ENCODE assay signal across 8 cellular contexts in the genomic region with DNA sequence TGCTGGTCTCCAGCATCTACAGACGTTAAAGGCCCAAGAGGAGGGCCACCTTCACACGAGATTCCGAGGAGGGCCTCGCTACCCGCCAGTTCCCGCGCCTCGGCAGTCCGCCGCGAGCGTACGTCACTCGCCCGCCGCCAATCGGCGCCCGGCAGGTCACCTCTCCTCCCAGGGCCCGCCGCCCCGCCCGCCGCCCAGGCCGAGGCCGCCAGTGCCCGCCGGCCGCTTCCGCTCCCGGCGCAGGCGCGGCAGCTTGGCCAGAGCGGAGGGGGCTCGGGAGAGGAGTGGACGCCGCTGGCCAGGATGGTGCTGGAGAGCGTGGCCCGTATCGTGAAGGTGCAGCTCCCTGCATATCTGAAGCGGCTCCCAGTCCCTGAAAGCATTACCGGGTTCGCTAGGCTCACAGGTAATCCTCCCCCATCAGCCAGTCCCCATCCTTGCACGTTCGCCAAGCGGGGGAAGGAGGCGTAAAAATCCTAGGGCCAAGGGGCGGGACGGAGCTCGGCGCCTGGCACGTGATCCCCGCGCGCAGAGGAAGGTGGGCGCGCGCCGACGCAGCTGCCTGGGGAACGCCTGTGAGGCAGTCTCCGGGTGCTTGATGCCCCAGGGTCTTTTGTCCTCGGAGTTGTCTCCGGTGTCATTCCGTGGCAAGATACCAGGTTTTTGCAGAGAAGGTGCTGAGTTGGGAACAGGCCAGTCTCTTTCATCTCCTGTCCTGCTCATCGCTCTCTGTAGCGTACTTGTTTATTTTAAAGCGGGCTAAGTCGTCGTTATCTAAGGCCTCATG. TPM values are rescaled to one million over a fixed set of nuclear protein-coding genes. Genes with fewer than 3 reads are reported as not detected.
DNase-seq lines count a peak whose midpoint lies in the region; ATAC-seq and TF ChIP-seq lines count a peak whose summit lies in the region.

A gene with protein sequence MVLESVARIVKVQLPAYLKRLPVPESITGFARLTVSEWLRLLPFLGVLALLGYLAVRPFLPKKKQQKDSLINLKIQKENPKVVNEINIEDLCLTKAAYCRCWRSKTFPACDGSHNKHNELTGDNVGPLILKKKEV (plus strand): TSS at position 211 of the 787 bp plus-strand sequence. CDS start 93 bp downstream, at position 304.

- H4K20me1 ChIP-seq in SK-N-SH (ENCODE audit: insufficient read depth), result no peaks in the 10 kb centered on the region

- POLR2A ChIA-PET in GM10248 (lab: Yijun Ruan, JAX) (interaction anchor here (0.9 to 2.6 kb wide), 4 partner anchors 13 to 45 kb away, joined by 3 to 49 read pairs (median 8); a partner anchor contains a TSS), SK-N-SH (lab: Yijun Ruan, JAX) (interaction anchor here (0.6 to 2.9 kb wide), 9 partner anchors 11 to 325 kb away, joined by 3 to 85 read pairs (median 3); a partner anchor contains a TSS)

- no peaks in the 10 kb centered on the region for H3K27me3 ChIP-seq in SK-N-SH (ENCODE audit: insufficient read depth)

- H3K9me3 ChIP-seq in SK-N-SH, result no peaks in the 10 kb centered on the region

- TF ChIP-seq RAD21 in SK-N-SH (IDR thresholded peaks at IDR 0.05; ENCODE audit: low read length), result no peak

- ATAC-seq in HG02610 (IDR thresholded peaks at IDR 0.05; ENCODE audit: unreplicated experiment), result peak; percentile 91

- peaks cover 0 to 12% of the 10 kb centered on the region in 2 experiments for H3K36me3 ChIP-seq in SK-N-SH (replicated peaks in 1 of 2; ENCODE audit: control insufficient read depth in 1 of 2, insufficient read depth in 2 of 2, low read length in 1 of 2)

- TF ChIP-seq CTCF in GM10248 (IDR thresholded peaks at IDR 0.05; ENCODE audit: control extremely low read depth, extremely low read depth, low read depth, missing control alignments) (no peak), SK-N-SH (IDR thresholded peaks at IDR 0.05) (no peak)

- CTCF ChIA-PET in GM10248 (lab: Yijun Ruan, JAX) (interaction anchor here (0.8 to 2.8 kb wide), 3 partner anchors 24 to 231 kb away, joined by 3 to 13 read pairs (median 3); a partner anchor contains a TSS), SK-N-SH (lab: Yijun Ruan, JAX) (interaction anchor here (0.6 to 1.2 kb wide), 4 partner anchors 41 to 213 kb away, joined by 3 to 5 read pairs (median 4); a partner anchor contains a TSS)

- peak within 1 kb of the TSS; percentile 92 for H2AFZ ChIP-seq in SK-N-SH (ENCODE audit: low read depth)

- no peak for TF ChIP-seq EP300 in SK-N-SH (IDR thresholded peaks at IDR 0.05; ENCODE audit: borderline replicate concordance in 1 of 2, low read depth in 1 of 2, low read length in 1 of 2)

- H3K27ac ChIP-seq in SK-N-SH (ENCODE audit: low read depth in 2 of 2, low read length in 1 of 2), result peak within 1 kb of the TSS; percentile 89 to 98

- H3K9me2 ChIP-seq in SK-N-SH, result no peaks in the 10 kb centered on the region

- DNase-seq in GM10248 (ENCODE audit: extremely low spot score), result peak; percentile 91
- peak; percentile 91 for DNase-seq in NCI-H1092 (lab: John Stamatoyannopoulos, UW)
- peak; percentile 94 for DNase-seq in SK-N-SH
- peak; percentile 91 for DNase-seq in activated naive CD4-positive, alpha-beta T cell treated with anti-CD3 and anti-CD28 coated beads, Interleukin-2, amount 50 U/mL, for 16 hours
- DNase-seq in germinal center (ENCODE audit: low spot score), result peak; percentile 90
- DNase-seq in nucleus accumbens (lab: John Stamatoyannopoulos, UW), result peak; percentile 71 to 98 (median 94)
- DNase-seq in superior temporal gyrus (ENCODE audit: extremely low spot score), result peak; percentile 92

- H3K4me2 ChIP-seq in SK-N-SH, result peak within 1 kb of the TSS; percentile 84

- H3K9ac ChIP-seq in SK-N-SH, result peak within 1 kb of the TSS; percentile 73

- H3K79me2 ChIP-seq in SK-N-SH (ENCODE audit: insufficient read depth), result peaks cover 80% of the 10 kb centered on the region

- WGBS in SK-N-SH (ENCODE audit: low lambda C conversion rate), result 0% methylated on average over 29 of the region's 71 CpGs

- peak within 1 kb of the TSS; percentile 68 to 70 for H3K4me3 ChIP-seq in SK-N-SH (ENCODE audit: low read depth in 2 of 2, low read length in 1 of 2)

- H3F3A ChIP-seq in SK-N-SH (replicated peaks; ENCODE audit: insufficient read depth), result peaks cover 6% of the 10 kb centered on the region

- peaks cover 9 to 10% of the 10 kb centered on the region in 2 experiments; a peak in 3 of 4 replicates for H3K4me1 ChIP-seq in SK-N-SH (ENCODE audit: control insufficient read depth in 1 of 2, insufficient read depth in 2 of 2, low read depth in 1 of 2, low read length in 1 of 2)

TF ChIP-seq in SK-N-SH, 30 proteins besides CTCF, POLR2A, EP300 and RAD21:
- TF ChIP-seq MXI1 (IDR thresholded peaks at IDR 0.05; ENCODE audit: low read depth, low read length) (peak; percentile 72), FOXM1 (IDR thresholded peaks at IDR 0.05; ENCODE audit: low read depth) (no peak), RXRA (IDR thresholded peaks at IDR 0.05; ENCODE audit: borderline replicate concordance, low read depth) (no peak), GATA2 (CRISPR knock-in tag; IDR thresholded peaks at IDR 0.05) (peak; percentile 40; the same call in 1 of the 2 replicates), POLR2AphosphoS5 (IDR thresholded peaks at IDR 0.05; ENCODE audit: low read depth, low read length) (peak; percentile 89), SIN3A (IDR thresholded peaks at IDR 0.05; ENCODE audit: borderline replicate concordance, low read depth, low read length) (peak; percentile 71; the same call in 1 of the 2 replicates), RFX5 (IDR thresholded peaks at IDR 0.05; ENCODE audit: low read length) (0 out of 2 replicates have a peak, but pooled peaks have one; percentile 37), MEF2A (IDR thresholded peaks at IDR 0.05; ENCODE audit: borderline replicate concordance, low read depth) (no peak), NFIC (IDR thresholded peaks at IDR 0.05; ENCODE audit: borderline replicate concordance) (no peak), TAF1 (IDR thresholded peaks at IDR 0.05; ENCODE audit: borderline replicate concordance, low read depth, low read length) (peak; percentile 68; the same call in 1 of the 2 replicates), CHD2 (IDR thresholded peaks at IDR 0.05; ENCODE audit: low read length, partially characterized antibody) (peak; percentile 28), NRF1 (IDR thresholded peaks at IDR 0.05; ENCODE audit: low read depth, low read length) (peak; percentile 68)
- TF ChIP-seq, protein P1, sequence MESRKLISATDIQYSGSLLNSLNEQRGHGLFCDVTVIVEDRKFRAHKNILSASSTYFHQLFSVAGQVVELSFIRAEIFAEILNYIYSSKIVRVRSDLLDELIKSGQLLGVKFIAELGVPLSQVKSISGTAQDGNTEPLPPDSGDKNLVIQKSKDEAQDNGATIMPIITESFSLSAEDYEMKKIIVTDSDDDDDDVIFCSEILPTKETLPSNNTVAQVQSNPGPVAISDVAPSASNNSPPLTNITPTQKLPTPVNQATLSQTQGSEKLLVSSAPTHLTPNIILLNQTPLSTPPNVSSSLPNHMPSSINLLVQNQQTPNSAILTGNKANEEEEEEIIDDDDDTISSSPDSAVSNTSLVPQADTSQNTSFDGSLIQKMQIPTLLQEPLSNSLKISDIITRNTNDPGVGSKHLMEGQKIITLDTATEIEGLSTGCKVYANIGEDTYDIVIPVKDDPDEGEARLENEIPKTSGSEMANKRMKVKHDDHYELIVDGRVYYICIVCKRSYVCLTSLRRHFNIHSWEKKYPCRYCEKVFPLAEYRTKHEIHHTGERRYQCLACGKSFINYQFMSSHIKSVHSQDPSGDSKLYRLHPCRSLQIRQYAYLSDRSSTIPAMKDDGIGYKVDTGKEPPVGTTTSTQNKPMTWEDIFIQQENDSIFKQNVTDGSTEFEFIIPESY (IDR thresholded peaks at IDR 0.05; ENCODE audit: borderline replicate concordance, low read depth), result peak; percentile 55; the same call in 1 of the 2 replicates
- TF ChIP-seq, protein P2, sequence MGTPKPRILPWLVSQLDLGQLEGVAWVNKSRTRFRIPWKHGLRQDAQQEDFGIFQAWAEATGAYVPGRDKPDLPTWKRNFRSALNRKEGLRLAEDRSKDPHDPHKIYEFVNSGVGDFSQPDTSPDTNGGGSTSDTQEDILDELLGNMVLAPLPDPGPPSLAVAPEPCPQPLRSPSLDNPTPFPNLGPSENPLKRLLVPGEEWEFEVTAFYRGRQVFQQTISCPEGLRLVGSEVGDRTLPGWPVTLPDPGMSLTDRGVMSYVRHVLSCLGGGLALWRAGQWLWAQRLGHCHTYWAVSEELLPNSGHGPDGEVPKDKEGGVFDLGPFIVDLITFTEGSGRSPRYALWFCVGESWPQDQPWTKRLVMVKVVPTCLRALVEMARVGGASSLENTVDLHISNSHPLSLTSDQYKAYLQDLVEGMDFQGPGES (IDR thresholded peaks at IDR 0.05; ENCODE audit: low read depth, low read length), result no peak
- TF ChIP-seq, protein P3, sequence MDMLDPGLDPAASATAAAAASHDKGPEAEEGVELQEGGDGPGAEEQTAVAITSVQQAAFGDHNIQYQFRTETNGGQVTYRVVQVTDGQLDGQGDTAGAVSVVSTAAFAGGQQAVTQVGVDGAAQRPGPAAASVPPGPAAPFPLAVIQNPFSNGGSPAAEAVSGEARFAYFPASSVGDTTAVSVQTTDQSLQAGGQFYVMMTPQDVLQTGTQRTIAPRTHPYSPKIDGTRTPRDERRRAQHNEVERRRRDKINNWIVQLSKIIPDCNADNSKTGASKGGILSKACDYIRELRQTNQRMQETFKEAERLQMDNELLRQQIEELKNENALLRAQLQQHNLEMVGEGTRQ (IDR thresholded peaks at IDR 0.05; ENCODE audit: borderline replicate concordance, low read depth, low read length), result peak; percentile 68
- TF ChIP-seq, protein P4, sequence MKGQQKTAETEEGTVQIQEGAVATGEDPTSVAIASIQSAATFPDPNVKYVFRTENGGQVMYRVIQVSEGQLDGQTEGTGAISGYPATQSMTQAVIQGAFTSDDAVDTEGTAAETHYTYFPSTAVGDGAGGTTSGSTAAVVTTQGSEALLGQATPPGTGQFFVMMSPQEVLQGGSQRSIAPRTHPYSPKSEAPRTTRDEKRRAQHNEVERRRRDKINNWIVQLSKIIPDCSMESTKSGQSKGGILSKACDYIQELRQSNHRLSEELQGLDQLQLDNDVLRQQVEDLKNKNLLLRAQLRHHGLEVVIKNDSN (IDR thresholded peaks at IDR 0.05; ENCODE audit: borderline replicate concordance, low read depth), result peak; percentile 95
- TF ChIP-seq, protein P5, sequence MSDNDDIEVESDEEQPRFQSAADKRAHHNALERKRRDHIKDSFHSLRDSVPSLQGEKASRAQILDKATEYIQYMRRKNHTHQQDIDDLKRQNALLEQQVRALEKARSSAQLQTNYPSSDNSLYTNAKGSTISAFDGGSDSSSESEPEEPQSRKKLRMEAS (IDR thresholded peaks at IDR 0.05; ENCODE audit: low read depth), result peak; percentile 87

RNA-seq across cellular contexts. Expression of the gene that starts here (rescaled TPM):
- 21.4 and 23.1 TPM in 2 replicates for polyA plus RNA-seq in SK-N-SH (2012; rRNA removed)
- polyA plus RNA-seq in SK-N-SH (2012; cell fraction: cytosol; rRNA removed), result 29.7 and 39.9 TPM in 2 replicates
- 3.7 and 5.9 TPM in 2 replicates for polyA plus RNA-seq in SK-N-SH (2012; cell fraction: nucleus; rRNA removed)

Comparison
In these comparisons a context has a peak if more than half of its experiments do, and no peak if none do; other contexts are left out.
1. Peak in every context shown above with its lines: DNase-seq, ATAC-seq, H3K4me3 ChIP-seq and H3K27ac ChIP-seq.